ENCODE assay signal across 8 cellular contexts in genomic region chr11:65013692-65014145, GRCh38. TPM values are rescaled to one million over a fixed set of nuclear protein-coding genes. Genes with fewer than 3 reads are reported as not detected.
DNase-seq lines count a peak whose midpoint lies in the region; TF ChIP-seq lines count a peak whose summit lies in the region.

No MANE protein-coding gene starts in this region.

- no peaks in the 10 kb centered on the region for H3K9me3 ChIP-seq in OCI-LY7 (ENCODE audit: low read length)
- H3K9me3 ChIP-seq in subcutaneous abdominal adipose tissue (ENCODE audit: control insufficient read depth in 5 of 5, low read length in 5 of 5), result no peaks in the 10 kb centered on the region

- H2AFZ ChIP-seq in OCI-LY7 (ENCODE audit: low read length), result peak overlapping the region; percentile 85; the same call in 1 of the 2 replicates

- DNase-seq in COR-L47 (lab: John Stamatoyannopoulos, UW) (peak; percentile 90), GM20000 (ENCODE audit: low spot score) (peak; percentile 97), HPDE6-E6E7 (ENCODE audit: extremely low spot score) (peak; percentile 89), OCI-LY7 (ENCODE audit: low spot score) (peak; percentile 98), fibroblast of the conjunctiva (ENCODE audit: low read depth) (peak; percentile 82), nephron progenitor cell (peak; percentile 94)
- DNase-seq in activated effector memory CD4-positive, alpha-beta T cell treated with Interleukin-2 at 50 U/mL for 16 hours, result peak; percentile 78

- H3K27me3 ChIP-seq in subcutaneous abdominal adipose tissue (ENCODE audit: control insufficient read depth in 5 of 5, insufficient read depth in 4 of 5, low read length in 5 of 5), result no peaks in the 10 kb centered on the region

- H3K4me3 ChIP-seq in OCI-LY7 (ENCODE audit: low read depth, low read length, poor library complexity, severe bottlenecking) (peak overlapping the region; percentile 83), subcutaneous abdominal adipose tissue (ENCODE audit: low read depth in 1 of 5, low read length in 5 of 5) (peak overlapping the region; percentile 69 to 93 (median 86))

- POLR2A ChIA-PET in OCI-LY7 (lab: Charles Lee), result interaction anchor here (0.9 to 1.5 kb wide), 3 partner anchors 96 to 122 kb away, joined by 4 read pairs; no protein-coding TSS in a partner anchor

- CTCF ChIA-PET in OCI-LY7 (lab: Charles Lee; ENCODE audit: unreplicated experiment), result interaction anchor here (1.2 kb wide), 1 partner anchor 166 kb away, joined by 4 read pairs; no protein-coding TSS in a partner anchor

- H3K36me3 Mint-ChIP-seq in nephron progenitor cell (ENCODE audit: low read depth), result peaks cover 30% of the 10 kb centered on the region

- H3K4me2 ChIP-seq in OCI-LY7 (ENCODE audit: low read length), result peak overlapping the region; percentile 73

- H3K36me3 ChIP-seq in OCI-LY7 (ENCODE audit: insufficient read depth, low read length) (peaks cover 22% of the 10 kb centered on the region), subcutaneous abdominal adipose tissue (ENCODE audit: control insufficient read depth in 5 of 5, insufficient read depth in 5 of 5, low read length in 5 of 5) (peaks cover 0 to 11% (median 6%) of the 10 kb centered on the region in 5 donors)

- peaks cover 19% of the 10 kb centered on the region for H3K4me1 Mint-ChIP-seq in nephron progenitor cell

- peak overlapping the region in 4 of 5 donors; percentile 84 to 96 (median 94) for H3K9ac ChIP-seq in subcutaneous abdominal adipose tissue (ENCODE audit: low read length in 5 of 5)

- H3K27ac Mint-ChIP-seq in nephron progenitor cell, result peak overlapping the region; percentile 99

- peak overlapping the region; percentile 92 for H3K27ac ChIP-seq in OCI-LY7 (ENCODE audit: low read depth, low read length, poor library complexity, severe bottlenecking)
- peak overlapping the region; percentile 96 for H3K27ac ChIP-seq in subcutaneous abdominal adipose tissue (ENCODE audit: low read depth, low read length)

- TF ChIP-seq CTCF in GM20000 (IDR thresholded peaks at IDR 0.05; ENCODE audit: extremely low read depth, missing control alignments) (peak; percentile 69), OCI-LY7 (conservative IDR thresholded peaks at IDR 0.05; ENCODE audit: low read length) (peak; percentile 71), nephron progenitor cell (IDR thresholded peaks at IDR 0.05) (peak; percentile 59)

- H4K20me1 ChIP-seq in OCI-LY7 (ENCODE audit: insufficient read depth, low read length), result no peaks in the 10 kb centered on the region

- peaks cover 6% of the 10 kb centered on the region for H3K27me3 Mint-ChIP-seq in nephron progenitor cell (ENCODE audit: low read depth, poor library complexity)

- no peaks in the 10 kb centered on the region for H3K9me3 Mint-ChIP-seq in nephron progenitor cell

- peaks cover 26% of the 10 kb centered on the region for H3K79me2 ChIP-seq in OCI-LY7 (ENCODE audit: insufficient read depth, low read depth, low read length)

- peak overlapping the region; percentile 85 for H3K4me3 Mint-ChIP-seq in nephron progenitor cell

- H3K4me1 ChIP-seq in OCI-LY7 (ENCODE audit: insufficient read depth, low read length, poor library complexity, severe bottlenecking) (peaks cover 26% of the 10 kb centered on the region), subcutaneous abdominal adipose tissue (ENCODE audit: control insufficient read depth in 5 of 5, insufficient read depth in 5 of 5, low read length in 5 of 5) (peaks cover 3 to 31% (median 19%) of the 10 kb centered on the region in 5 donors)

- intact Hi-C loops in OCI-LY7 (cut with micrococcal nuclease; ENCODE audit: unreplicated experiment), result loop anchor here (1.0 to 10.0 kb wide), 11 partner anchors 14 to 251 kb away; partner anchors contain the start of genes ATG2A, CAPN1, CDCA5 and POLA2

- BruUV-seq in OCI-LY7 (replicated peaks; lab: Mats Ljungman, UMichigan), result no TSS peak

- H3K9me2 ChIP-seq in OCI-LY7 (ENCODE audit: insufficient read depth, low read length), result no peaks in the 10 kb centered on the region

RNA-seq across cellular contexts. Expression of gene ARL2, which starts 0.2 kb away (rescaled TPM):
- total RNA-seq in OCI-LY7 (2014; rRNA removed; shearing (Covaris generic)), result 113 and 130 TPM in 2 replicates
- total RNA-seq in OCI-LY7 (2022), result 95.9 and 102 TPM in 2 replicates

RNA-seq across cellular contexts. Expression of gene SNX15, which starts 13.5 kb away (rescaled TPM):
- total RNA-seq in OCI-LY7 (2014; rRNA removed; shearing (Covaris generic)), result 25.9 and 31.6 TPM in 2 replicates
- total RNA-seq in OCI-LY7 (2022), result 28.3 and 33.6 TPM in 2 replicates

RNA-seq across cellular contexts. Expression of gene BATF2, which starts 16.9 kb away (rescaled TPM):
- total RNA-seq in OCI-LY7 (2014; rRNA removed; shearing (Covaris generic)), result 0.33 and 0.79 TPM in 2 replicates
- total RNA-seq in OCI-LY7 (2022), result 0.61 and 0.70 TPM in 2 replicates

RNA-seq across cellular contexts. Expression of gene SAC3D1, which starts 27.3 kb away (rescaled TPM):
- total RNA-seq in OCI-LY7 (2014; rRNA removed; shearing (Covaris generic)), result 23.3 and 28.2 TPM in 2 replicates
- total RNA-seq in OCI-LY7 (2022), result 32.5 and 32.7 TPM in 2 replicates

RNA-seq across cellular contexts. Expression of gene MAJIN, which starts 41.8 kb away (rescaled TPM):
- total RNA-seq in OCI-LY7 (2014; rRNA removed; shearing (Covaris generic)), result not detected in 2 replicates
- not detected in 2 replicates for total RNA-seq in OCI-LY7 (2022)

Comparison
In these comparisons a context has a peak if more than half of its experiments do, and no peak if none do; other contexts are left out.
1. Peak in every context shown above with its lines: DNase-seq, H3K4me3 ChIP-seq and H3K27ac ChIP-seq.